Comparison of ENCODE assay signal across 8 cellular contexts in the genomic region with DNA sequence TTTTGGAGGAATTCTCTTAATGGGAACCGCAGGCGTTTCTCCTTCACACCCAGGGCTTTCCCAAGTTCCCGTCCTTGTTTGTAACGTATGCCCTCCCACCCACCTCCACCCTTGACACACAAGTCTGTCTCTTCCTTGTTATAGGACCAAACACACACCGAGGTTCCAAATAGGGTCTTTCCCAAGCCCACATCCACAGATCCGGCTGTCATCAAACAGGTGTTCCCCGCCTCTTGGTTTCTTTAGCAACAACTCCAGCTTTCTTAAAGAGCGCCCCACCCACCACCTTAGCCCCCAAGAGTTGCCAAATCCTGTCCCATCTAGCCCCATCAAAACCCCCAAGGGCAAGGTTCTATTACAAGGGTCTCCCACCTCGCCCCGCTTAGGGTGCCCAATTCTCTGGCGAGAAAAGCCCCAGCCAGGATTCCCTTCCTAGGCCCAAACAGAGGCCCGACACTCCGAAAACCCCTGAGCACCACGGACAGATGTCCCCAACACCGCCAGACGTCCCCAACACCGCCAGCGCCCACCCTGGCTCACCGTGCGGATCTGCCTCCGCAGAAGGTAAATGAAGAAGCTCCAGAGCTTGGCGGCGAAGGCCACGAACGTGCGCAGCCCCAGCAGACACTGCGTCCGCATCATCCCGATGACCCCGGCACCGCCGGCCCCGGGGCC. TPM values are rescaled to one million over a fixed set of nuclear protein-coding genes. Genes with fewer than 3 reads are reported as not detected.
DNase-seq lines count a peak whose midpoint lies in the region; ATAC-seq and TF ChIP-seq lines count a peak whose summit lies in the region.

No MANE protein-coding gene starts in this region.

- peaks cover 29% of the 10 kb centered on the region for H3K36me3 ChIP-seq in muscle layer of colon (ENCODE audit: insufficient read depth, low read length)

- H3K9me3 Mint-ChIP-seq in IgD-negative memory B cell (no peaks in the 10 kb centered on the region), chondrocyte (ENCODE audit: low read depth) (no peaks in the 10 kb centered on the region)

- H3K27me3 Mint-ChIP-seq in IgD-negative memory B cell = peaks cover 3% of the 10 kb centered on the region
- no peaks in the 10 kb centered on the region for H3K27me3 Mint-ChIP-seq in chondrocyte (ENCODE audit: low read depth)

- TF ChIP-seq CTCF in AG04450 (IDR thresholded peaks at IDR 0.05; ENCODE audit: low read depth, low read length) (no peak), chondrocyte (IDR thresholded peaks at IDR 0.05) (no peak)

- no peak for ATAC-seq in GM19397 (IDR thresholded peaks at IDR 0.05; ENCODE audit: unreplicated experiment)

- peak overlapping the region; percentile 52 for H3K27ac ChIP-seq in AG04450 (ENCODE audit: low read depth, low read length)
- H3K27ac ChIP-seq in muscle layer of colon (ENCODE audit: low read depth, low read length) = peak overlapping the region; percentile 86

- H3K4me3 Mint-ChIP-seq in IgD-negative memory B cell (peak overlapping the region; percentile 94 to 98 (median 96)), chondrocyte (ENCODE audit: unreplicated experiment) (peak overlapping the region; percentile 98)

- H3K36me3 Mint-ChIP-seq in IgD-negative memory B cell (peaks cover 2% of the 10 kb centered on the region), chondrocyte (ENCODE audit: low read depth) (peaks cover 14% of the 10 kb centered on the region)

- DNase-seq in AG04450 (ENCODE audit: low read depth, low spot score) (no peak), chondrocyte (ENCODE audit: low spot score) (no peak), NCI-H1105 treated with DMSO at 0.1 percent for 48 hours (lab: John Stamatoyannopoulos, UW) (no peak), midbrain (lab: John Stamatoyannopoulos, UW) (no peak), HT-29 (ENCODE audit: low spot score) (no peak)

- POLR2A ChIA-PET in AG04450 (lab: Yijun Ruan, JAX) = interaction anchor here (1.3 to 1.6 kb wide), 2 partner anchors 8 to 31 kb away, joined by 10 to 18 read pairs; partner anchors contain the start of genes ACADVL, DLG4 and GABARAP

- H3K27ac Mint-ChIP-seq in IgD-negative memory B cell (peak overlapping the region; percentile 91 to 99 (median 94)), chondrocyte (ENCODE audit: unreplicated experiment) (peak overlapping the region; percentile 92)

- H3K4me1 ChIP-seq in muscle layer of colon (ENCODE audit: insufficient read depth, low read length) = peaks cover 31% of the 10 kb centered on the region

- no peaks in the 10 kb centered on the region for H3K27me3 ChIP-seq in AG04450 (ENCODE audit: control insufficient read depth, insufficient read depth, low read length)
- H3K27me3 ChIP-seq in muscle layer of colon (ENCODE audit: control insufficient read depth in 1 of 2, insufficient read depth in 2 of 2, low read length in 2 of 2) = no peaks in the 10 kb centered on the region

- H3K4me3 ChIP-seq in AG04450 (ENCODE audit: low read depth, low read length) (peak overlapping the region; percentile 93), muscle layer of colon (ENCODE audit: low read depth in 1 of 2, low read length in 2 of 2) (peak overlapping the region; percentile 79 to 83)

- CTCF ChIA-PET in AG04450 (lab: Charles Lee) = interaction anchor here (0.9 kb wide), 1 partner anchor 8 kb away, joined by 6 read pairs; the partner anchor contains the start of gene GABARAP

- peaks cover 30 to 39% (median 33%) of the 10 kb centered on the region in 3 donors for H3K4me1 Mint-ChIP-seq in IgD-negative memory B cell
- H3K4me1 Mint-ChIP-seq in chondrocyte (ENCODE audit: low read depth) = peaks cover 41% of the 10 kb centered on the region

- peak overlapping the region; percentile 74 for H3K9ac ChIP-seq in muscle layer of colon (ENCODE audit: low read length)

- H3K9me3 ChIP-seq in AG04450 (ENCODE audit: control insufficient read depth, insufficient read depth, low read length) = no peaks in the 10 kb centered on the region; the same call in 1 of the 2 replicates
- H3K9me3 ChIP-seq in muscle layer of colon (ENCODE audit: low read length) = no peaks in the 10 kb centered on the region

RNA-seq across cellular contexts. Expression of gene CTDNEP1, which starts 0.7 kb away (rescaled TPM):
- polyA plus RNA-seq in AG04450 (2011; rRNA removed) (115 and 151 TPM in 2 replicates), IgD-negative memory B cell (48.7 TPM)
- polyA minus RNA-seq in AG04450 (2011; rRNA and poly(A)+ RNA removed) = 144 and 171 TPM in 2 replicates
- 105 to 118 TPM (median 111 TPM) in 3 replicates for total RNA-seq in chondrocyte
- total RNA-seq in HT-29 (2014; rRNA removed; shearing (Covaris generic)) = 32.8 and 51.4 TPM in 2 replicates

RNA-seq across cellular contexts. Expression of gene ELP5, which starts 1.2 kb away (rescaled TPM):
- 25.9 and 28.0 TPM in 2 replicates for polyA plus RNA-seq in AG04450 (2011; rRNA removed)
- polyA minus RNA-seq in AG04450 (2011; rRNA and poly(A)+ RNA removed) = 23.7 and 27.8 TPM in 2 replicates
- 86.8 TPM for polyA plus RNA-seq in IgD-negative memory B cell
- total RNA-seq in chondrocyte = 24.9 to 32.7 TPM (median 25.8 TPM) in 3 replicates
- total RNA-seq in HT-29 (2014; rRNA removed; shearing (Covaris generic)) = 46.5 and 46.7 TPM in 2 replicates

RNA-seq across cellular contexts. Expression of gene GABARAP, which starts 8.5 kb away (rescaled TPM):
- polyA plus RNA-seq in AG04450 (2011; rRNA removed) (929 and 984 TPM in 2 replicates), IgD-negative memory B cell (1,138 TPM)
- 405 and 431 TPM in 2 replicates for polyA minus RNA-seq in AG04450 (2011; rRNA and poly(A)+ RNA removed)
- 449 to 459 TPM (median 455 TPM) in 3 replicates for total RNA-seq in chondrocyte
- 72.3 and 84.0 TPM in 2 replicates for total RNA-seq in HT-29 (2014; rRNA removed; shearing (Covaris generic))

RNA-seq across cellular contexts. Expression of gene CLDN7, which starts 11.5 kb away (rescaled TPM):
- polyA plus RNA-seq in AG04450 (2011; rRNA removed) = 0.84 and 1.0 TPM in 2 replicates
- polyA minus RNA-seq in AG04450 (2011; rRNA and poly(A)+ RNA removed) = 0.26 and 1.2 TPM in 2 replicates
- 1.2 TPM for polyA plus RNA-seq in IgD-negative memory B cell
- total RNA-seq in chondrocyte = 0.42 to 0.54 TPM (median 0.46 TPM) in 3 replicates
- 383 and 429 TPM in 2 replicates for total RNA-seq in HT-29 (2014; rRNA removed; shearing (Covaris generic))

RNA-seq across cellular contexts. Expression of gene PHF23, which starts 11.5 kb away (rescaled TPM):
- polyA plus RNA-seq in AG04450 (2011; rRNA removed) = 56.3 and 58.7 TPM in 2 replicates
- 58.1 and 72.8 TPM in 2 replicates for polyA minus RNA-seq in AG04450 (2011; rRNA and poly(A)+ RNA removed)
- polyA plus RNA-seq in IgD-negative memory B cell = 38.2 TPM
- total RNA-seq in chondrocyte = 49.5 to 57.8 TPM (median 53.1 TPM) in 3 replicates
- 29.3 and 31.7 TPM in 2 replicates for total RNA-seq in HT-29 (2014; rRNA removed; shearing (Covaris generic))
